19 cellular contexts compared by ENCODE assay signal in the genomic region with DNA sequence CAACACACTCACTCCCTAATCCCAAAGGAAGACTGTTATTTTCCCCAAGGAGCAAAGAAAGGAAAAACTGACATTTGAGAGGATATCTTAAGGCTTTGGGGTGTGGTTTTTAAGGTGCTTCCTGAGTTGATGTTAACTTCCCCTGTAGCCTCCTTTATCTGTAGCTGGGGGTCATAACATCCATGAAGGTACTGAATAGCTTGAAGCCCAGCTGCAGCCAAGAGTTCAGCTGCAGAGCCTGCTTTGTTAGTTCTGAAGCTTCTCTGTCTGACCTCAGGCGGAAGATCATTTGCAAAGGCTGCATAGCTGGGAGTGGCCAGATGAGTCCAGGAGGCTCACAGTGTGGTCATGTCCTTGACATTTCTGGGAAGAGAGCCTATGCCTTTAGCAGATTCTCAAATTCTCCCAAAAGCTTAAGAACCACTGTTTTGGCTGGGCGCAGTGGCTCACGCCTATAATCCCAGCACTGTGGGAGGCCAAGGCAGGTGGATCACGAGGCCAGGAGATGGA.
"Had no signal": no experiment of that assay in that cellular context is flagged by ENCODE, and none has a peak within 500 bp of the region (broad histone marks: within the 10 kb centered on the region; RNA-seq: fewer than 3 reads in every experiment).

No MANE protein-coding gene starts in this region.

- ATAC-seq: mucosa of descending colon, T-cell had no signal

- DNase-seq: activated CD4-positive, alpha-beta memory T cell treated with anti-CD3 and anti-CD28 coated beads, Interleukin-2, amount 10 ng/mL, durations not matched to agents 7 days and 5 days; activated CD4-positive, alpha-beta T cell treated with anti-CD3 and anti-CD28 coated beads for 48 hours; activated effector memory CD4-positive, alpha-beta T cell treated with anti-CD3 and anti-CD28 coated beads, Interleukin-2, amount 50 U/mL, for 16 hours; activated naive CD4-positive, alpha-beta T cell treated with anti-CD3 and anti-CD28 coated beads, Interleukin-2, amount 10 ng/mL, durations not matched to agents 7 days and 5 days; activated T-cell treated with anti-CD3 and anti-CD28 coated beads for 4 hours; lower lobe of right lung; mesendoderm; mucosa of descending colon; nucleus accumbens; sigmoid colon; spleen; stimulated activated CD4-positive, alpha-beta T cell treated with anti-CD3 and anti-CD28 coated beads, Interleukin-4, amount 100 ng/mL, for 24 hours; stimulated activated naive CD4-positive, alpha-beta T cell treated with Interleukin-2 at 50 U/mL for 16 hours; T-cell; thyroid gland had no signal

- H3K4me3 ChIP-seq: cardiac muscle cell, lower lobe of right lung, mucosa of descending colon, sigmoid colon, spleen, thyroid gland had no signal

- H3K9me3 ChIP-seq: lower lobe of right lung, mucosa of descending colon, sigmoid colon, spleen, thyroid gland had no signal

- H3K9ac ChIP-seq: parathyroid adenoma had no signal

- H3K36me3 ChIP-seq: cardiac muscle cell, lower lobe of right lung, sigmoid colon, spleen, thyroid gland had no signal

- H3K4me1 ChIP-seq: parathyroid adenoma had no signal

- FAIRE-seq: keratinocyte had no signal

- H3K27ac ChIP-seq: cardiac muscle cell, epithelial cell of prostate, lower lobe of right lung, parathyroid adenoma, spleen, thyroid gland had no signal

- H3K27me3 ChIP-seq: sigmoid colon, thyroid gland had no signal
